Comparison of ENCODE assay signal across 8 cellular contexts in genomic region chr12:53695148-53696138, GRCh38. TPM values are rescaled to one million over a fixed set of nuclear protein-coding genes. Genes with fewer than 3 reads are reported as not detected.
DNase-seq lines count a peak whose midpoint lies in the region; TF ChIP-seq lines count a peak whose summit lies in the region.

No MANE protein-coding gene starts in this region.

- H3K23ac ChIP-seq in trophoblast cell (ENCODE audit: low read length) = peak overlapping the region; percentile 77

- peaks cover 2% of the 10 kb centered on the region for H3K9me3 Mint-ChIP-seq in activated T-cell treated with anti-CD3 and anti-CD28 coated beads, Interleukin-2, amount 50 U/mL, for 24 hours

- DNase-seq in AG10803 (ENCODE audit: low read depth) (peak; percentile 66), germinal center (ENCODE audit: low spot score) (peak; percentile 35), trophoblast cell (peak; percentile 53 to 77), SKM-1 treated with dmso at 0.1 percent for 144 hours (lab: John Stamatoyannopoulos, UW; ENCODE audit: unreplicated experiment) (no peak), AML-193 (lab: John Stamatoyannopoulos, UW) (no peak), HT-29 (ENCODE audit: low spot score) (no peak)
- DNase-seq in activated T-cell treated with anti-CD3 and anti-CD28 coated beads, Interleukin-2, amount 50 U/mL, for 24 hours = peak; percentile 57

- H3K4me1 Mint-ChIP-seq in activated T-cell treated with anti-CD3 and anti-CD28 coated beads, Interleukin-2, amount 50 U/mL, for 24 hours (ENCODE audit: low read depth) = peaks cover 27% of the 10 kb centered on the region

- H3K36me3 Mint-ChIP-seq in activated T-cell treated with anti-CD3 and anti-CD28 coated beads, Interleukin-2, amount 50 U/mL, for 24 hours (ENCODE audit: low read depth) = no peaks in the 10 kb centered on the region

- no peak overlapping the region for H3K14ac ChIP-seq in trophoblast cell (ENCODE audit: low read length)

- H3K18ac ChIP-seq in trophoblast cell (ENCODE audit: low read length) = no peak overlapping the region

- no peak overlapping the region for H2AK5ac ChIP-seq in trophoblast cell (ENCODE audit: low read length)

- no peaks in the 10 kb centered on the region for H3K9me3 ChIP-seq in HUES64 (ENCODE audit: insufficient read depth, low read depth, low read length)
- peaks cover 1% of the 10 kb centered on the region for H3K9me3 ChIP-seq in trophoblast cell (ENCODE audit: insufficient read depth, low read depth, low read length)

- no peaks in the 10 kb centered on the region for H3K79me1 ChIP-seq in trophoblast cell (ENCODE audit: low read length)

- no peak for TF ChIP-seq CTCF in AG10803 (conservative IDR thresholded peaks at IDR 0.05; ENCODE audit: low read length)

- H2BK5ac ChIP-seq in trophoblast cell (ENCODE audit: low read depth, low read length, poor library complexity) = no peak overlapping the region

- peak overlapping the region; percentile 54 for H3K4me2 ChIP-seq in trophoblast cell (ENCODE audit: low read length)

- peaks cover 67% of the 10 kb centered on the region for H3K27me3 ChIP-seq in HUES64 (ENCODE audit: insufficient read depth, low read length)
- peaks cover 40% of the 10 kb centered on the region for H3K27me3 ChIP-seq in trophoblast cell (ENCODE audit: insufficient read depth, low read length)

- peak overlapping the region; percentile 31 for H3K4me3 ChIP-seq in AG10803 (ENCODE audit: low read length)
- peak overlapping the region; percentile 52 for H3K4me3 ChIP-seq in HUES64 (ENCODE audit: low read length)
- no peak overlapping the region for H3K4me3 ChIP-seq in trophoblast cell (ENCODE audit: low read depth, low read length)

- H3K27ac ChIP-seq in HUES64 (ENCODE audit: low read depth, low read length) (peak overlapping the region; percentile 58; the same call in 1 of the 2 replicates), trophoblast cell (ENCODE audit: low read depth, low read length) (no peak overlapping the region)

- no peak overlapping the region for H4K91ac ChIP-seq in trophoblast cell (ENCODE audit: low read depth, low read length)

- H3K4ac ChIP-seq in trophoblast cell (ENCODE audit: low read depth, low read length) = no peak overlapping the region

- no peak overlapping the region for H3K9ac ChIP-seq in HUES64 (ENCODE audit: low read depth, low read length)
- no peak overlapping the region for H3K9ac ChIP-seq in trophoblast cell (ENCODE audit: low read length)

- H4K8ac ChIP-seq in trophoblast cell (ENCODE audit: low read depth, low read length) = no peak overlapping the region

- H2AFZ ChIP-seq in trophoblast cell (ENCODE audit: insufficient read depth, low read length, poor library complexity) = no peak overlapping the region

- no peak overlapping the region for H2BK12ac ChIP-seq in trophoblast cell (ENCODE audit: low read length)

- peaks cover 89% of the 10 kb centered on the region for H3K27me3 Mint-ChIP-seq in activated T-cell treated with anti-CD3 and anti-CD28 coated beads, Interleukin-2, amount 50 U/mL, for 24 hours

- H3K4me1 ChIP-seq in HUES64 (ENCODE audit: insufficient read depth, low read length) (peaks cover 24% of the 10 kb centered on the region), trophoblast cell (ENCODE audit: control insufficient read depth in 1 of 2, insufficient read depth in 2 of 2, low read length in 2 of 2) (peaks cover 3 to 6% of the 10 kb centered on the region in 2 experiments)

- H4K12ac ChIP-seq in trophoblast cell (ENCODE audit: low read depth, low read length) = no peak overlapping the region

- peak overlapping the region; percentile 69 for H3K4me3 Mint-ChIP-seq in activated T-cell treated with anti-CD3 and anti-CD28 coated beads, Interleukin-2, amount 50 U/mL, for 24 hours

- H3K79me2 ChIP-seq in trophoblast cell (ENCODE audit: control insufficient read depth, insufficient read depth, low read length, poor library complexity) = no peaks in the 10 kb centered on the region

- no peaks in the 10 kb centered on the region for H3K36me3 ChIP-seq in HUES64 (ENCODE audit: insufficient read depth, low read length)
- no peaks in the 10 kb centered on the region for H3K36me3 ChIP-seq in trophoblast cell (ENCODE audit: control insufficient read depth in 1 of 2, insufficient read depth in 2 of 2, low read length in 2 of 2)

- no peak overlapping the region for H2BK120ac ChIP-seq in trophoblast cell (ENCODE audit: insufficient read depth, low read length, poor library complexity)

- H3K27ac Mint-ChIP-seq in activated T-cell treated with anti-CD3 and anti-CD28 coated beads, Interleukin-2, amount 50 U/mL, for 24 hours = no peak overlapping the region

- WGBS in HUES64 = 2% methylated on average over 57 of the region's 58 CpGs
- WGBS in trophoblast cell (ENCODE audit: extremely low coverage, insufficient coverage, insufficient read length) = no CpG with 5 or more reads among the region's 58 CpGs

RNA-seq across cellular contexts. Expression of gene ATP5MC2, which starts 19.6 kb away (rescaled TPM):
- 408 TPM for polyA plus RNA-seq in HUES64 (2013, experiment 1 of 2)
- 489 TPM for polyA plus RNA-seq in HUES64 (2013, experiment 2 of 2)
- polyA plus RNA-seq in trophoblast cell (2013) = 232 and 239 TPM in 2 replicates
- 379 and 381 TPM in 2 replicates for total RNA-seq in HT-29 (2014; rRNA removed; shearing (Covaris generic))

RNA-seq across cellular contexts. Expression of gene CALCOCO1, which starts 31.8 kb away (rescaled TPM):
- polyA plus RNA-seq in HUES64 (2013, experiment 1 of 2) = 12.8 TPM
- polyA plus RNA-seq in HUES64 (2013, experiment 2 of 2) = 20.5 TPM
- 44.9 and 46.2 TPM in 2 replicates for polyA plus RNA-seq in trophoblast cell (2013)
- 39.9 and 64.4 TPM in 2 replicates for total RNA-seq in HT-29 (2014; rRNA removed; shearing (Covaris generic))

RNA-seq across cellular contexts. Expression of gene CISTR, which starts 56.3 kb away (rescaled TPM):
- not detected for polyA plus RNA-seq in HUES64 (2013, experiment 1 of 2)
- not detected for polyA plus RNA-seq in HUES64 (2013, experiment 2 of 2)
- not detected in 2 replicates for polyA plus RNA-seq in trophoblast cell (2013)
- total RNA-seq in HT-29 (2014; rRNA removed; shearing (Covaris generic)) = not detected in 2 replicates

Comparison
In these comparisons a context has a peak if more than half of its experiments do, and no peak if none do; other contexts are left out.
1. DNase-seq: peak in AG10803 (single experiment), activated T-cell treated with anti-CD3 and anti-CD28 coated beads, Interleukin-2, amount 50 U/mL, for 24 hours (single experiment), germinal center (single experiment) and trophoblast cell (2 of 2); none in SKM-1 treated with dmso at 0.1 percent for 144 hours (single experiment), AML-193 (0 of 2) and HT-29 (single experiment).